Comparison of ENCODE assay signal across 1 cellular context in the genomic region with DNA sequence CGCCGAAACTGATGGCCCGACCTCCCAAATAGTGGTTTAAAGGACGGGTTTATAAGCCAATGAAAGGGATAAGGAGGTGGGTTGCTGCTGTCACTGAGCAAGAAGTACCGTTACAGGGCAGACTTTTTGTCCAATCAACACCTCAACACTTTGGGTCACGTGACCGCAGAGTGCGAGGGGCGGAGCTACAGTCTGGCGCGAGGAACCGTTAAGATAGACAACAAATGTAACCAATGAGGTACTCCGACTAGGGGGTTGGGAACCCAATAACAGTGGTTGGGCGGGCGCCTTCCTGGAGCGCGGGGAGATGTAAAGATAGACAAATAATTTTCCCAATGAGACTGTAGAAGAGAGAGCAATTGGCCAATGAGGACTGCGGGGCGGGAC.
A peak's percentile ranks its signal among the peaks of the same experiment; 100 is the strongest.
TF ChIP-seq lines count a peak whose summit lies in the region.

Gene RBM15 (plus strand): TSS at position 338 of the 387 bp plus-strand sequence. CDS start 29 bp downstream, at position 367.

TF ChIP-seq in GM12878, 131 proteins besides CTCF, POLR2A, EP300 and RAD21 (continued from another document and continues in another):
- TF ChIP-seq, protein P1, sequence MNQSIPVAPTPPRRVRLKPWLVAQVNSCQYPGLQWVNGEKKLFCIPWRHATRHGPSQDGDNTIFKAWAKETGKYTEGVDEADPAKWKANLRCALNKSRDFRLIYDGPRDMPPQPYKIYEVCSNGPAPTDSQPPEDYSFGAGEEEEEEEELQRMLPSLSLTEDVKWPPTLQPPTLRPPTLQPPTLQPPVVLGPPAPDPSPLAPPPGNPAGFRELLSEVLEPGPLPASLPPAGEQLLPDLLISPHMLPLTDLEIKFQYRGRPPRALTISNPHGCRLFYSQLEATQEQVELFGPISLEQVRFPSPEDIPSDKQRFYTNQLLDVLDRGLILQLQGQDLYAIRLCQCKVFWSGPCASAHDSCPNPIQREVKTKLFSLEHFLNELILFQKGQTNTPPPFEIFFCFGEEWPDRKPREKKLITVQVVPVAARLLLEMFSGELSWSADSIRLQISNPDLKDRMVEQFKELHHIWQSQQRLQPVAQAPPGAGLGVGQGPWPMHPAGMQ (IDR thresholded peaks at IDR 0.05; ENCODE audit: borderline replicate concordance) = no peak
- TF ChIP-seq, protein P2, sequence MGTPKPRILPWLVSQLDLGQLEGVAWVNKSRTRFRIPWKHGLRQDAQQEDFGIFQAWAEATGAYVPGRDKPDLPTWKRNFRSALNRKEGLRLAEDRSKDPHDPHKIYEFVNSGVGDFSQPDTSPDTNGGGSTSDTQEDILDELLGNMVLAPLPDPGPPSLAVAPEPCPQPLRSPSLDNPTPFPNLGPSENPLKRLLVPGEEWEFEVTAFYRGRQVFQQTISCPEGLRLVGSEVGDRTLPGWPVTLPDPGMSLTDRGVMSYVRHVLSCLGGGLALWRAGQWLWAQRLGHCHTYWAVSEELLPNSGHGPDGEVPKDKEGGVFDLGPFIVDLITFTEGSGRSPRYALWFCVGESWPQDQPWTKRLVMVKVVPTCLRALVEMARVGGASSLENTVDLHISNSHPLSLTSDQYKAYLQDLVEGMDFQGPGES (IDR thresholded peaks at IDR 0.05) = peak; percentile 90
- TF ChIP-seq SP1 (IDR thresholded peaks at IDR 0.05; ENCODE audit: low read depth, low read length) (peak; percentile 89), GABPA (IDR thresholded peaks at IDR 0.05; ENCODE audit: low read depth) (peak; percentile 68), DPF2 (IDR thresholded peaks at IDR 0.05) (0 out of 2 replicates have a peak, but pooled peaks have one; percentile 50), ATF3 (IDR thresholded peaks at IDR 0.05; ENCODE audit: borderline replicate concordance, extremely low read depth, low read depth, low read length) (peak; percentile 53; the same call in 1 of the 2 replicates), SRF (IDR thresholded peaks at IDR 0.05; ENCODE audit: low read depth in 2 of 2, low read length in 2 of 2) (no peak), E2F8 (IDR thresholded peaks at IDR 0.05; ENCODE audit: low read depth, partially characterized antibody) (peak; percentile 68), RELA (IDR thresholded peaks at IDR 0.05; ENCODE audit: borderline replicate concordance, partially characterized antibody) (peak; percentile 5), MAX (IDR thresholded peaks at IDR 0.05; ENCODE audit: low read depth, low read length) (no peak; the same call in 1 of the 2 replicates), BCL11A (IDR thresholded peaks at IDR 0.05; ENCODE audit: low read depth, low read length) (no peak), CREM (IDR thresholded peaks at IDR 0.05; ENCODE audit: low read depth) (0 out of 2 replicates have a peak, but pooled peaks have one; percentile 10), REST (IDR thresholded peaks at IDR 0.05; ENCODE audit: low read depth, low read length) (no peak), NFYA (IDR thresholded peaks at IDR 0.05; ENCODE audit: borderline replicate concordance, low read depth, low read length) (peak; percentile 68), BHLHE40 (IDR thresholded peaks at IDR 0.05; ENCODE audit: borderline replicate concordance in 1 of 2, low read depth in 2 of 2, low read length in 1 of 2) (peak in 1 of 2 experiments; percentile 99; a peak in 2 of 4 replicates), PBX3 (IDR thresholded peaks at IDR 0.05; ENCODE audit: insufficient replicate concordance, low read depth, low read length) (peak; percentile 89), RFX5 (IDR thresholded peaks at IDR 0.05; ENCODE audit: low read depth, low read length) (peak; percentile 89), ZBTB4 (CRISPR knock-in tag; IDR thresholded peaks at IDR 0.05) (peak; percentile 97)
- TF ChIP-seq, protein P3, sequence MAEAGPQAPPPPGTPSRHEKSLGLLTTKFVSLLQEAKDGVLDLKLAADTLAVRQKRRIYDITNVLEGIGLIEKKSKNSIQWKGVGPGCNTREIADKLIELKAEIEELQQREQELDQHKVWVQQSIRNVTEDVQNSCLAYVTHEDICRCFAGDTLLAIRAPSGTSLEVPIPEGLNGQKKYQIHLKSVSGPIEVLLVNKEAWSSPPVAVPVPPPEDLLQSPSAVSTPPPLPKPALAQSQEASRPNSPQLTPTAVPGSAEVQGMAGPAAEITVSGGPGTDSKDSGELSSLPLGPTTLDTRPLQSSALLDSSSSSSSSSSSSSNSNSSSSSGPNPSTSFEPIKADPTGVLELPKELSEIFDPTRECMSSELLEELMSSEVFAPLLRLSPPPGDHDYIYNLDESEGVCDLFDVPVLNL (IDR thresholded peaks at IDR 0.05; ENCODE audit: low read depth, low read length) = no peak
- TF ChIP-seq, protein P4, sequence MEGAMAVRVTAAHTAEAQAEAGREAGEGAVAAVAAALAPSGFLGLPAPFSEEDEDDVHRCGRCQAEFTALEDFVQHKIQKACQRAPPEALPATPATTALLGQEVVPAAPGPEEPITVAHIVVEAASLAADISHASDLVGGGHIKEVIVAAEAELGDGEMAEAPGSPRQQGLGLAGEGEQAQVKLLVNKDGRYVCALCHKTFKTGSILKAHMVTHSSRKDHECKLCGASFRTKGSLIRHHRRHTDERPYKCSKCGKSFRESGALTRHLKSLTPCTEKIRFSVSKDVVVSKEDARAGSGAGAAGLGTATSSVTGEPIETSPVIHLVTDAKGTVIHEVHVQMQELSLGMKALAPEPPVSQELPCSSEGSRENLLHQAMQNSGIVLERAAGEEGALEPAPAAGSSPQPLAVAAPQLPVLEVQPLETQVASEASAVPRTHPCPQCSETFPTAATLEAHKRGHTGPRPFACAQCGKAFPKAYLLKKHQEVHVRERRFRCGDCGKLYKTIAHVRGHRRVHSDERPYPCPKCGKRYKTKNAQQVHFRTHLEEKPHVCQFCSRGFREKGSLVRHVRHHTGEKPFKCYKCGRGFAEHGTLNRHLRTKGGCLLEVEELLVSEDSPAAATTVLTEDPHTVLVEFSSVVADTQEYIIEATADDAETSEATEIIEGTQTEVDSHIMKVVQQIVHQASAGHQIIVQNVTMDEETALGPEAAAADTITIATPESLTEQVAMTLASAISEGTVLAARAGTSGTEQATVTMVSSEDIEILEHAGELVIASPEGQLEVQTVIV (IDR thresholded peaks at IDR 0.05; ENCODE audit: borderline replicate concordance, partially characterized antibody) = peak; percentile 74
- TF ChIP-seq, protein P5, sequence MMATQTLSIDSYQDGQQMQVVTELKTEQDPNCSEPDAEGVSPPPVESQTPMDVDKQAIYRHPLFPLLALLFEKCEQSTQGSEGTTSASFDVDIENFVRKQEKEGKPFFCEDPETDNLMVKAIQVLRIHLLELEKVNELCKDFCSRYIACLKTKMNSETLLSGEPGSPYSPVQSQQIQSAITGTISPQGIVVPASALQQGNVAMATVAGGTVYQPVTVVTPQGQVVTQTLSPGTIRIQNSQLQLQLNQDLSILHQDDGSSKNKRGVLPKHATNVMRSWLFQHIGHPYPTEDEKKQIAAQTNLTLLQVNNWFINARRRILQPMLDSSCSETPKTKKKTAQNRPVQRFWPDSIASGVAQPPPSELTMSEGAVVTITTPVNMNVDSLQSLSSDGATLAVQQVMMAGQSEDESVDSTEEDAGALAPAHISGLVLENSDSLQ (IDR thresholded peaks at IDR 0.05) = peak; percentile 99
- TF ChIP-seq, protein P6, sequence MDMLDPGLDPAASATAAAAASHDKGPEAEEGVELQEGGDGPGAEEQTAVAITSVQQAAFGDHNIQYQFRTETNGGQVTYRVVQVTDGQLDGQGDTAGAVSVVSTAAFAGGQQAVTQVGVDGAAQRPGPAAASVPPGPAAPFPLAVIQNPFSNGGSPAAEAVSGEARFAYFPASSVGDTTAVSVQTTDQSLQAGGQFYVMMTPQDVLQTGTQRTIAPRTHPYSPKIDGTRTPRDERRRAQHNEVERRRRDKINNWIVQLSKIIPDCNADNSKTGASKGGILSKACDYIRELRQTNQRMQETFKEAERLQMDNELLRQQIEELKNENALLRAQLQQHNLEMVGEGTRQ (IDR thresholded peaks at IDR 0.05; ENCODE audit: borderline replicate concordance, low read depth, low read length) = peak; percentile 95
